8 cellular contexts compared by ENCODE assay signal in the genomic region with DNA sequence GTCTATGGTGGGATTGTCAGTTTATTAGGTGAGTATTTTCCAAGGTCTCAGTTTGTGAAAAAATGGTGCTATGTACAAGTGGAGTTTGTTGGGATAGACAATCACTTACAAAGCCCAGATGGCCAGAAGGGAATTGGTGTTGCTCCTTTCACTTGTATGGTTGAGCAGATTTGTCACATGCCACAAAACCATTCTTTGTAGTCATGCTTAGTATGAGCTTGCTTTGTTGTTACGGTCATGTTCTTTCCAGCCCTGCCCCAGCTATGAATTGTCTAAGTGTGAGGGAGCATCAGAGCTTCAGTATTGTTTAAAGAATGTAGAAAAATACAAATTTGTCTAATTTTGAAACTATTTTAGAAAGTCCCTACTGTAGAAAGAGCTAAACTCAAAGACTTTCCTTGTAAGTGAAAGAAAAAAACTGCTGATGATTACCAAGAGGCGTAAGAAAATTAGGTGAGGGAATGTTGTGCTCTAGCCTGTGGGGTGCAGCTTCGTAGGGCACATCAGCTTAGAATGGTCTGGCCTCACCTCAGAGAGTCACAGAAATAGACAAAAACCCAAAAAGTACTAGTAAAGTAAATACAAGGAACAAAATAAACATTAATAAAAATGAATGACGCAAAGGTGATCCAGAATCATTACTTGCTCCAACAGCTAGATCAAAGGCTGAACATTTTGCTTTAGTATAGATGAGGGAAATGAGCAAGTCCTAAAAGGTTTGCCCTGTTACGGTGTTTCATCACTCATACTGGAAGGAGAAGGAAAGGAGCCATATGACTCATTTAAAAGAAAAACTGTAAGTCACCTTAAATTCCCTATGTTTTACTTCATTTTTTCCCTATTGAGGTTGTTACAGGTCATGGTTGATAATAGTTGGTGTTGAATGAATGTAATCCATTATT. TPM values are rescaled to one million over a fixed set of nuclear protein-coding genes. Genes with fewer than 3 reads are reported as not detected.
DNase-seq lines count a peak whose midpoint lies in the region; ATAC-seq, FAIRE-seq and TF ChIP-seq lines count a peak whose summit lies in the region.

No MANE protein-coding gene starts in this region.

- H3K4me1 ChIP-seq in mucosa of stomach (ENCODE audit: control insufficient read depth, insufficient read depth, low read length) = peaks cover 47% of the 10 kb centered on the region

- H3K9ac ChIP-seq in mucosa of stomach (ENCODE audit: low read length) = peak overlapping the region; percentile 20

- no peaks in the 10 kb centered on the region for H3K9me3 ChIP-seq in mucosa of stomach (ENCODE audit: control insufficient read depth, low read length)

- H3K27me3 ChIP-seq in bronchial epithelial cell (ENCODE audit: control insufficient read depth, insufficient read depth, low read length) = no peaks in the 10 kb centered on the region
- no peaks in the 10 kb centered on the region for H3K27me3 ChIP-seq in mucosa of stomach (ENCODE audit: control insufficient read depth, insufficient read depth, low read length)

- H3K4me3 ChIP-seq in bronchial epithelial cell (ENCODE audit: low read depth, low read length) (no peak overlapping the region), mucosa of stomach (ENCODE audit: low read length) (no peak overlapping the region)

- ATAC-seq in HG03520 (IDR thresholded peaks at IDR 0.05; ENCODE audit: unreplicated experiment) (peak; percentile 45), HG03025 (IDR thresholded peaks at IDR 0.05; ENCODE audit: low FRiP score, unreplicated experiment) (no peak), GM21381 (IDR thresholded peaks at IDR 0.05; ENCODE audit: unreplicated experiment) (no peak), HG03460 (IDR thresholded peaks at IDR 0.05; ENCODE audit: unreplicated experiment) (no peak)

- DNase-seq in EH (ENCODE audit: low read depth) = peak; percentile 37
- DNase-seq in bronchial epithelial cell (ENCODE audit: low read depth) = peak; percentile 87
- no peak for DNase-seq in SK-N-DZ (ENCODE audit: low spot score)

- TF ChIP-seq CTCF in bronchial epithelial cell (IDR thresholded peaks at IDR 0.05; ENCODE audit: insufficient read depth, low read length, severe bottlenecking) = no peak

- no peak for FAIRE-seq in bronchial epithelial cell (lab: Jason Lieb, UNC)

- H3K36me3 ChIP-seq in bronchial epithelial cell (ENCODE audit: control insufficient read depth, insufficient read depth, low read length) (peaks cover 12% of the 10 kb centered on the region), mucosa of stomach (ENCODE audit: control insufficient read depth, insufficient read depth, low read length) (no peaks in the 10 kb centered on the region)

RNA-seq across cellular contexts. Expression of a gene that starts 9.2 kb away (rescaled TPM):
- 198 and 441 TPM in 2 replicates for total RNA-seq in bronchial epithelial cell
- polyA plus RNA-seq in SK-N-DZ (2014; cell fraction: cytosol; rRNA removed) = 19.3 TPM in 2 replicates
- polyA plus RNA-seq in SK-N-DZ (2014; cell fraction: nucleus; rRNA removed) = 20.4 and 30.6 TPM in 2 replicates
